In genomic region chr4:18167831-18168230, GRCh38 we compare ENCODE assay signal across 28 cellular contexts.
"Had no signal": no experiment of that assay in that cellular context is flagged by ENCODE, and none has a peak within 500 bp of the region (broad histone marks: within the 10 kb centered on the region; RNA-seq: fewer than 3 reads in every experiment).

No MANE protein-coding gene starts in this region.

- H3K27ac ChIP-seq: coronary artery, dorsolateral prefrontal cortex, epithelial cell of prostate, esophagus squamous epithelium, gastrocnemius medialis, heart right ventricle, left lung, lower lobe of right lung had no signal

- H3K27me3 ChIP-seq: esophagus squamous epithelium, gastrocnemius medialis, heart right ventricle, left lung had no signal

- DNase-seq: dermis blood vessel endothelial cell; dorsolateral prefrontal cortex; effector CD8-positive, alpha-beta T cell; effector memory CD8-positive, alpha-beta T cell; endodermal cell; erythroblast; esophagus squamous epithelium; foreskin fibroblast; foreskin melanocyte; gastrocnemius medialis; glutamatergic neuron; head of caudate nucleus; heart right ventricle; hippocampal formation; left cardiac atrium; left lung; left ventricle myocardium superior; lower lobe of right lung; mesendoderm; midbrain; naive thymus-derived CD4-positive, alpha-beta T cell had no signal

- H3K4me1 ChIP-seq: esophagus squamous epithelium, gastrocnemius medialis, heart right ventricle, left lung, lower lobe of right lung had no signal

- H3K4me3 ChIP-seq: coronary artery, dorsolateral prefrontal cortex, esophagus squamous epithelium, gastrocnemius medialis, heart right ventricle, left lung, lower lobe of right lung had no signal

- ATAC-seq: effector memory CD8-positive, alpha-beta T cell; esophagus mucosa; gastrocnemius medialis; heart right ventricle; left cardiac atrium; left lung; left ventricle myocardium superior; lower lobe of right lung; naive thymus-derived CD4-positive, alpha-beta T cell had no signal

- H3K9me3 ChIP-seq: esophagus squamous epithelium, gastrocnemius medialis, left lung, lower lobe of right lung had no signal

- FAIRE-seq: colon, endometrium, islet of Langerhans, keratinocyte had no signal

- H3K36me3 ChIP-seq: esophagus squamous epithelium, gastrocnemius medialis, heart right ventricle, left lung, lower lobe of right lung had no signal
